1 cellular context compared by ENCODE assay signal in the genomic region with DNA sequence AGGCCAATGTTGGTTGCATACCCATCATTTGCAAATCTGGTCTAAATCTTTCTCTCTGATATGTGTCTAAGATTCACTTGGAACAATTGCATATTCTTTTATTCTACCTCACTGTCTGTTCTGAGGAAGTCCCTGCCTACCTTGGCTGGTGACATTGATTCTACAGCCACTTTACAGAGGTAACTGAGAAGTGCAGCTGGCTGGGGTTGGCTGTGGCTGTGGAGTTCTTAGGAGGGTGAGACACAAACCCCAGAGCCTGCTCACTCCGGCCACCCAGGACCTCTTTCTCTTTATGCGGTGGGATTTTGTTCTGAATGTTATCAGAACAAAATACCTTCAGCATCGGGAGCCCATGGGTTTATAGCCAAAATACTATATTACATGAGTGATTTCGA.
TF ChIP-seq lines count a peak whose summit lies in the region.

No MANE protein-coding gene starts in this region.

TF ChIP-seq in IMR-90, 13 proteins besides CTCF, POLR2A, EP300 and RAD21:
- TF ChIP-seq MAZ (IDR thresholded peaks at IDR 0.05; ENCODE audit: borderline replicate concordance, low read depth, low read length): no peak
- TF ChIP-seq USF2 (IDR thresholded peaks at IDR 0.05; ENCODE audit: low read depth, low read length): no peak
- no peak for TF ChIP-seq CHD1 (IDR thresholded peaks at IDR 0.05; ENCODE audit: low read depth, low read length)
- TF ChIP-seq FOS (IDR thresholded peaks at IDR 0.05; ENCODE audit: low read depth, low read length): no peak
- TF ChIP-seq MXI1 (IDR thresholded peaks at IDR 0.05; ENCODE audit: borderline replicate concordance, low read depth, low read length): no peak
- TF ChIP-seq BHLHE40 (IDR thresholded peaks at IDR 0.05; ENCODE audit: low read depth, low read length): no peak
- no peak for TF ChIP-seq NFE2L2 (IDR thresholded peaks at IDR 0.05; ENCODE audit: low read depth, low read length)
- TF ChIP-seq SMC3 (IDR thresholded peaks at IDR 0.05; ENCODE audit: low read depth, low read length): no peak
- TF ChIP-seq, protein P1, sequence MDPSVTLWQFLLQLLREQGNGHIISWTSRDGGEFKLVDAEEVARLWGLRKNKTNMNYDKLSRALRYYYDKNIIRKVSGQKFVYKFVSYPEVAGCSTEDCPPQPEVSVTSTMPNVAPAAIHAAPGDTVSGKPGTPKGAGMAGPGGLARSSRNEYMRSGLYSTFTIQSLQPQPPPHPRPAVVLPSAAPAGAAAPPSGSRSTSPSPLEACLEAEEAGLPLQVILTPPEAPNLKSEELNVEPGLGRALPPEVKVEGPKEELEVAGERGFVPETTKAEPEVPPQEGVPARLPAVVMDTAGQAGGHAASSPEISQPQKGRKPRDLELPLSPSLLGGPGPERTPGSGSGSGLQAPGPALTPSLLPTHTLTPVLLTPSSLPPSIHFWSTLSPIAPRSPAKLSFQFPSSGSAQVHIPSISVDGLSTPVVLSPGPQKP (IDR thresholded peaks at IDR 0.05; ENCODE audit: borderline replicate concordance, low read depth, low read length): no peak
- TF ChIP-seq RCOR1 (IDR thresholded peaks at IDR 0.05; ENCODE audit: insufficient replicate concordance, low read length): no peak
- TF ChIP-seq RFX5 (IDR thresholded peaks at IDR 0.05; ENCODE audit: low read depth, low read length): no peak
- no peak for TF ChIP-seq CEBPB (IDR thresholded peaks at IDR 0.05; ENCODE audit: low read depth, low read length)
- TF ChIP-seq MAFK (IDR thresholded peaks at IDR 0.05; ENCODE audit: low read depth, low read length): no peak
